ENCODE assay signal across 11 cellular contexts in the genomic region with DNA sequence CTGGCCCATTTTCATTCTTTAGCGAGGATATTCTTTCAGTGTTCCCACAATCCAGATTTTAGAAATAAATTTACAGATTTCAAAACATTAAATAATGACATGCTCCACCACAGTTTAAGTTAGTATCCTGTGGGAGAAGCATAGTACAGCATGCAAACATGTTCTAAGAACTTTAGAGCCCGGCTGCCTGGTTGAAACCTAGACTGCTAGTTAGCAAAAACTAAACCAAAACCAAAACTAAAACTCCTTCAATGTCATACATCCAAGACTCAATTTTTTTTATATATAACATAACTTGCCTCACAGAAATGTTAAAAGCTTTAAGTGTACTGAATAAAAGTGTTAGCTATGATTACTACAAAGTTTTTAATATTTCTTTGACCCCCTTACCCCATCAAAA. TPM values are rescaled to one million over a fixed set of nuclear protein-coding genes. Genes with fewer than 3 reads are reported as not detected.
A peak's percentile ranks its signal among the peaks of the same experiment; 100 is the strongest.
DNase-seq lines count a peak whose midpoint lies in the region; ATAC-seq and TF ChIP-seq lines count a peak whose summit lies in the region.
"Had no signal": no experiment of that assay in that cellular context is flagged by ENCODE, and none has a peak within 500 bp of the region (broad histone marks: within the 10 kb centered on the region; RNA-seq: fewer than 3 reads in every experiment).

No MANE protein-coding gene starts in this region.

- H3K27me3 Mint-ChIP-seq in IgD-negative memory B cell, result no peaks in the 10 kb centered on the region
- H3K27me3 Mint-ChIP-seq in effector memory CD8-positive, alpha-beta T cell, result no peaks in the 10 kb centered on the region

- TF ChIP-seq CTCF in GM10248 (IDR thresholded peaks at IDR 0.05; ENCODE audit: control extremely low read depth, extremely low read depth, low read depth, missing control alignments), result no peak
- TF ChIP-seq CTCF in GM20000 (IDR thresholded peaks at IDR 0.05; ENCODE audit: extremely low read depth, missing control alignments), result no peak

- CTCF ChIA-PET in GM10248 (lab: Yijun Ruan, JAX), result no interaction called here

- H3K27ac Mint-ChIP-seq in IgD-negative memory B cell, result peak overlapping the region in 2 of 3 donors; percentile 50 to 66
- H3K27ac Mint-ChIP-seq in effector memory CD8-positive, alpha-beta T cell, result peak overlapping the region; percentile 68 to 85

- H3K9me3 Mint-ChIP-seq in IgD-negative memory B cell, result no peaks in the 10 kb centered on the region
- H3K9me3 Mint-ChIP-seq in effector memory CD8-positive, alpha-beta T cell, result no peaks in the 10 kb centered on the region

- H3K4me1 Mint-ChIP-seq in IgD-negative memory B cell, result peaks cover 2 to 14% (median 2%) of the 10 kb centered on the region in 3 donors
- peaks cover 1 to 10% of the 10 kb centered on the region in 2 donors for H3K4me1 Mint-ChIP-seq in effector memory CD8-positive, alpha-beta T cell (ENCODE audit: low read depth in 2 of 2)

- peaks cover 10% of the 10 kb centered on the region for H3K36me3 Mint-ChIP-seq in IgD-negative memory B cell
- peaks cover 100% of the 10 kb centered on the region for H3K36me3 Mint-ChIP-seq in effector memory CD8-positive, alpha-beta T cell (ENCODE audit: insufficient read depth)

- DNase-seq in GM10248 (ENCODE audit: extremely low spot score), result peak; percentile 39
- peak; percentile 49 for DNase-seq in GM20000 (ENCODE audit: low spot score)
- no peak for DNase-seq in effector memory CD8-positive, alpha-beta T cell
- DNase-seq in NCI-H2081 (lab: John Stamatoyannopoulos, UW), result no peak
- no peak for DNase-seq in NCI-H82 (lab: John Stamatoyannopoulos, UW)
- DNase-seq: aorta, gastrocnemius medialis, NCI-H187 treated with DMSO at 0.1 percent for 48 hours had no signal

- POLR2A ChIA-PET in GM10248 (lab: Yijun Ruan, JAX), result interaction anchor here (0.7 kb wide), 2 partner anchors 12 to 25 kb away, joined by 4 to 6 read pairs; no protein-coding TSS in a partner anchor

- H3K4me3 Mint-ChIP-seq in IgD-negative memory B cell, result peak overlapping the region in 1 of 4 donors; percentile 39
- no peak overlapping the region for H3K4me3 Mint-ChIP-seq in effector memory CD8-positive, alpha-beta T cell

- ATAC-seq in effector memory CD8-positive, alpha-beta T cell (replicated peaks), result no peak
- ATAC-seq in HG02642 (IDR thresholded peaks at IDR 0.05; ENCODE audit: poor library complexity, unreplicated experiment) (no peak), HG02884 (IDR thresholded peaks at IDR 0.05; ENCODE audit: unreplicated experiment) (no peak)
- ATAC-seq: gastrocnemius medialis had no signal

RNA-seq across cellular contexts. Expression of gene TRA2A, which starts 17.0 kb away (rescaled TPM):
- 44.0 TPM for polyA plus RNA-seq in IgD-negative memory B cell

RNA-seq across cellular contexts. Expression of gene IGF2BP3, which starts 44.5 kb away (rescaled TPM):
- 5.4 TPM for polyA plus RNA-seq in IgD-negative memory B cell

Comparison
In these comparisons a context has a peak if more than half of its experiments do, and no peak if none do; other contexts are left out.
1. DNase-seq: peak in GM10248 (single experiment) and GM20000 (single experiment); none in effector memory CD8-positive, alpha-beta T cell (0 of 3), NCI-H2081 (0 of 2) and NCI-H82 (single experiment).